1 cellular context compared by ENCODE assay signal in the genomic region with DNA sequence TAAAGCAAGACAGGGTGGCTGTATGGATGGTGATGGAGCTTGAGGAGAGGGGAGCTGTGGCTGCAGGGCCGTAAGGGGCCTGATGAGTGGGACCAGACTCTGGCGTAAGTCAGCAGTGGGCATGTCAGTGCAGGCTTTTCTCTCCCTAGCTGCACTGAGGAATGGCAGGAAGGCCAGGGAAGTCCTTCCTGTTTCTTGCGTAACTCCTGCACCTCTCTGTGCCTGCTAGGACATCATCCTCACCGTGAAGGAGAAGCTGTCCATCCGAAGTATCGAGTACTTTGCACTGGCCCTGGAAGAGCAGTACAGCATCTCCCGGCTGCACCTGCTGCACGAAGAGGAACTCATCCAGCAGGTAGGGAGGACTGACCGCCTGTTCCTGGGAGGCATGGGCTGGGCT.
TF ChIP-seq lines count a peak whose summit lies in the region.

No MANE protein-coding gene starts in this region.

TF ChIP-seq in H1, 55 proteins besides CTCF, POLR2A, EP300 and RAD21:
- TF ChIP-seq, protein P1, sequence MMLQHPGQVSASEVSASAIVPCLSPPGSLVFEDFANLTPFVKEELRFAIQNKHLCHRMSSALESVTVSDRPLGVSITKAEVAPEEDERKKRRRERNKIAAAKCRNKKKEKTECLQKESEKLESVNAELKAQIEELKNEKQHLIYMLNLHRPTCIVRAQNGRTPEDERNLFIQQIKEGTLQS (IDR thresholded peaks at IDR 0.05; ENCODE audit: insufficient read depth, low read depth, low read length) = no peak
- TF ChIP-seq GTF2F1 (IDR thresholded peaks at IDR 0.05; ENCODE audit: borderline replicate concordance, low read depth, low read length) (no peak), CEBPB (IDR thresholded peaks at IDR 0.05; ENCODE audit: low read depth, low read length) (0 out of 2 replicates have a peak, but pooled peaks have one; percentile 36)
